1 cellular context compared by ENCODE assay signal in genomic region chr16:46689492-46690280, GRCh38.
A peak's percentile ranks its signal among the peaks of the same experiment; 100 is the strongest.
TF ChIP-seq lines count a peak whose summit lies in the region.

Gene ORC6 (plus strand): TSS chr16:46689659. CDS start chr16:46689706, 47 bp downstream.

TF ChIP-seq in K562, 482 proteins besides CTCF, POLR2A, EP300 and RAD21 (continued from another document and continues in another):
- TF ChIP-seq, protein P1, sequence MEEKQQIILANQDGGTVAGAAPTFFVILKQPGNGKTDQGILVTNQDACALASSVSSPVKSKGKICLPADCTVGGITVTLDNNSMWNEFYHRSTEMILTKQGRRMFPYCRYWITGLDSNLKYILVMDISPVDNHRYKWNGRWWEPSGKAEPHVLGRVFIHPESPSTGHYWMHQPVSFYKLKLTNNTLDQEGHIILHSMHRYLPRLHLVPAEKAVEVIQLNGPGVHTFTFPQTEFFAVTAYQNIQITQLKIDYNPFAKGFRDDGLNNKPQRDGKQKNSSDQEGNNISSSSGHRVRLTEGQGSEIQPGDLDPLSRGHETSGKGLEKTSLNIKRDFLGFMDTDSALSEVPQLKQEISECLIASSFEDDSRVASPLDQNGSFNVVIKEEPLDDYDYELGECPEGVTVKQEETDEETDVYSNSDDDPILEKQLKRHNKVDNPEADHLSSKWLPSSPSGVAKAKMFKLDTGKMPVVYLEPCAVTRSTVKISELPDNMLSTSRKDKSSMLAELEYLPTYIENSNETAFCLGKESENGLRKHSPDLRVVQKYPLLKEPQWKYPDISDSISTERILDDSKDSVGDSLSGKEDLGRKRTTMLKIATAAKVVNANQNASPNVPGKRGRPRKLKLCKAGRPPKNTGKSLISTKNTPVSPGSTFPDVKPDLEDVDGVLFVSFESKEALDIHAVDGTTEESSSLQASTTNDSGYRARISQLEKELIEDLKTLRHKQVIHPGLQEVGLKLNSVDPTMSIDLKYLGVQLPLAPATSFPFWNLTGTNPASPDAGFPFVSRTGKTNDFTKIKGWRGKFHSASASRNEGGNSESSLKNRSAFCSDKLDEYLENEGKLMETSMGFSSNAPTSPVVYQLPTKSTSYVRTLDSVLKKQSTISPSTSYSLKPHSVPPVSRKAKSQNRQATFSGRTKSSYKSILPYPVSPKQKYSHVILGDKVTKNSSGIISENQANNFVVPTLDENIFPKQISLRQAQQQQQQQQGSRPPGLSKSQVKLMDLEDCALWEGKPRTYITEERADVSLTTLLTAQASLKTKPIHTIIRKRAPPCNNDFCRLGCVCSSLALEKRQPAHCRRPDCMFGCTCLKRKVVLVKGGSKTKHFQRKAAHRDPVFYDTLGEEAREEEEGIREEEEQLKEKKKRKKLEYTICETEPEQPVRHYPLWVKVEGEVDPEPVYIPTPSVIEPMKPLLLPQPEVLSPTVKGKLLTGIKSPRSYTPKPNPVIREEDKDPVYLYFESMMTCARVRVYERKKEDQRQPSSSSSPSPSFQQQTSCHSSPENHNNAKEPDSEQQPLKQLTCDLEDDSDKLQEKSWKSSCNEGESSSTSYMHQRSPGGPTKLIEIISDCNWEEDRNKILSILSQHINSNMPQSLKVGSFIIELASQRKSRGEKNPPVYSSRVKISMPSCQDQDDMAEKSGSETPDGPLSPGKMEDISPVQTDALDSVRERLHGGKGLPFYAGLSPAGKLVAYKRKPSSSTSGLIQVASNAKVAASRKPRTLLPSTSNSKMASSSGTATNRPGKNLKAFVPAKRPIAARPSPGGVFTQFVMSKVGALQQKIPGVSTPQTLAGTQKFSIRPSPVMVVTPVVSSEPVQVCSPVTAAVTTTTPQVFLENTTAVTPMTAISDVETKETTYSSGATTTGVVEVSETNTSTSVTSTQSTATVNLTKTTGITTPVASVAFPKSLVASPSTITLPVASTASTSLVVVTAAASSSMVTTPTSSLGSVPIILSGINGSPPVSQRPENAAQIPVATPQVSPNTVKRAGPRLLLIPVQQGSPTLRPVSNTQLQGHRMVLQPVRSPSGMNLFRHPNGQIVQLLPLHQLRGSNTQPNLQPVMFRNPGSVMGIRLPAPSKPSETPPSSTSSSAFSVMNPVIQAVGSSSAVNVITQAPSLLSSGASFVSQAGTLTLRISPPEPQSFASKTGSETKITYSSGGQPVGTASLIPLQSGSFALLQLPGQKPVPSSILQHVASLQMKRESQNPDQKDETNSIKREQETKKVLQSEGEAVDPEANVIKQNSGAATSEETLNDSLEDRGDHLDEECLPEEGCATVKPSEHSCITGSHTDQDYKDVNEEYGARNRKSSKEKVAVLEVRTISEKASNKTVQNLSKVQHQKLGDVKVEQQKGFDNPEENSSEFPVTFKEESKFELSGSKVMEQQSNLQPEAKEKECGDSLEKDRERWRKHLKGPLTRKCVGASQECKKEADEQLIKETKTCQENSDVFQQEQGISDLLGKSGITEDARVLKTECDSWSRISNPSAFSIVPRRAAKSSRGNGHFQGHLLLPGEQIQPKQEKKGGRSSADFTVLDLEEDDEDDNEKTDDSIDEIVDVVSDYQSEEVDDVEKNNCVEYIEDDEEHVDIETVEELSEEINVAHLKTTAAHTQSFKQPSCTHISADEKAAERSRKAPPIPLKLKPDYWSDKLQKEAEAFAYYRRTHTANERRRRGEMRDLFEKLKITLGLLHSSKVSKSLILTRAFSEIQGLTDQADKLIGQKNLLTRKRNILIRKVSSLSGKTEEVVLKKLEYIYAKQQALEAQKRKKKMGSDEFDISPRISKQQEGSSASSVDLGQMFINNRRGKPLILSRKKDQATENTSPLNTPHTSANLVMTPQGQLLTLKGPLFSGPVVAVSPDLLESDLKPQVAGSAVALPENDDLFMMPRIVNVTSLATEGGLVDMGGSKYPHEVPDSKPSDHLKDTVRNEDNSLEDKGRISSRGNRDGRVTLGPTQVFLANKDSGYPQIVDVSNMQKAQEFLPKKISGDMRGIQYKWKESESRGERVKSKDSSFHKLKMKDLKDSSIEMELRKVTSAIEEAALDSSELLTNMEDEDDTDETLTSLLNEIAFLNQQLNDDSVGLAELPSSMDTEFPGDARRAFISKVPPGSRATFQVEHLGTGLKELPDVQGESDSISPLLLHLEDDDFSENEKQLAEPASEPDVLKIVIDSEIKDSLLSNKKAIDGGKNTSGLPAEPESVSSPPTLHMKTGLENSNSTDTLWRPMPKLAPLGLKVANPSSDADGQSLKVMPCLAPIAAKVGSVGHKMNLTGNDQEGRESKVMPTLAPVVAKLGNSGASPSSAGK (IDR thresholded peaks at IDR 0.05): peak; percentile 20; the same call in 1 of the 2 replicates
- no peak for TF ChIP-seq IRF2 (CRISPR knock-in tag; IDR thresholded peaks at IDR 0.05)
- no peak for TF ChIP-seq NCOA6 (IDR thresholded peaks at IDR 0.05)
- no peak; the same call in 1 of the 2 replicates for TF ChIP-seq VEZF1 (CRISPR knock-in tag; IDR thresholded peaks at IDR 0.05)
- no peak for TF ChIP-seq COPS2 (conservative IDR thresholded peaks at IDR 0.05)
- no peak for TF ChIP-seq NBN (IDR thresholded peaks at IDR 0.05; ENCODE audit: low read depth)
- TF ChIP-seq ARNT (IDR thresholded peaks at IDR 0.05): no peak
- TF ChIP-seq, protein P2, sequence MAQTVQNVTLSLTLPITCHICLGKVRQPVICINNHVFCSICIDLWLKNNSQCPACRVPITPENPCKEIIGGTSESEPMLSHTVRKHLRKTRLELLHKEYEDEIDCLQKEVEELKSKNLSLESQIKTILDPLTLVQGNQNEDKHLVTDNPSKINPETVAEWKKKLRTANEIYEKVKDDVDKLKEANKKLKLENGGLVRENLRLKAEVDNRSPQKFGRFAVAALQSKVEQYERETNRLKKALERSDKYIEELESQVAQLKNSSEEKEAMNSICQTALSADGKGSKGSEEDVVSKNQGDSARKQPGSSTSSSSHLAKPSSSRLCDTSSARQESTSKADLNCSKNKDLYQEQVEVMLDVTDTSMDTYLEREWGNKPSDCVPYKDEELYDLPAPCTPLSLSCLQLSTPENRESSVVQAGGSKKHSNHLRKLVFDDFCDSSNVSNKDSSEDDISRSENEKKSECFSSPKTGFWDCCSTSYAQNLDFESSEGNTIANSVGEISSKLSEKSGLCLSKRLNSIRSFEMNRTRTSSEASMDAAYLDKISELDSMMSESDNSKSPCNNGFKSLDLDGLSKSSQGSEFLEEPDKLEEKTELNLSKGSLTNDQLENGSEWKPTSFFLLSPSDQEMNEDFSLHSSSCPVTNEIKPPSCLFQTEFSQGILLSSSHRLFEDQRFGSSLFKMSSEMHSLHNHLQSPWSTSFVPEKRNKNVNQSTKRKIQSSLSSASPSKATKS (CRISPR knock-in tag; IDR thresholded peaks at IDR 0.05): no peak
- no peak for TF ChIP-seq ELK1 (CRISPR knock-in tag; IDR thresholded peaks at IDR 0.05)
- no peak for TF ChIP-seq FOXP1 (CRISPR knock-in tag; IDR thresholded peaks at IDR 0.05)
- TF ChIP-seq, protein P3, sequence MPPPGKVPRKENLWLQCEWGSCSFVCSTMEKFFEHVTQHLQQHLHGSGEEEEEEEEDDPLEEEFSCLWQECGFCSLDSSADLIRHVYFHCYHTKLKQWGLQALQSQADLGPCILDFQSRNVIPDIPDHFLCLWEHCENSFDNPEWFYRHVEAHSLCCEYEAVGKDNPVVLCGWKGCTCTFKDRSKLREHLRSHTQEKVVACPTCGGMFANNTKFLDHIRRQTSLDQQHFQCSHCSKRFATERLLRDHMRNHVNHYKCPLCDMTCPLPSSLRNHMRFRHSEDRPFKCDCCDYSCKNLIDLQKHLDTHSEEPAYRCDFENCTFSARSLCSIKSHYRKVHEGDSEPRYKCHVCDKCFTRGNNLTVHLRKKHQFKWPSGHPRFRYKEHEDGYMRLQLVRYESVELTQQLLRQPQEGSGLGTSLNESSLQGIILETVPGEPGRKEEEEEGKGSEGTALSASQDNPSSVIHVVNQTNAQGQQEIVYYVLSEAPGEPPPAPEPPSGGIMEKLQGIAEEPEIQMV (tag; conservative IDR thresholded peaks at IDR 0.05; ENCODE audit: low read depth): no peak
- TF ChIP-seq NFIC (IDR thresholded peaks at IDR 0.05): no peak
- TF ChIP-seq CREM (IDR thresholded peaks at IDR 0.05; ENCODE audit: low read depth): peak; percentile 22
- TF ChIP-seq MYBL2 (IDR thresholded peaks at IDR 0.05; ENCODE audit: low read depth): no peak
- no peak for TF ChIP-seq MYBL2 (CRISPR knock-in tag; IDR thresholded peaks at IDR 0.05; ENCODE audit: borderline replicate concordance)
- TF ChIP-seq, protein P4, sequence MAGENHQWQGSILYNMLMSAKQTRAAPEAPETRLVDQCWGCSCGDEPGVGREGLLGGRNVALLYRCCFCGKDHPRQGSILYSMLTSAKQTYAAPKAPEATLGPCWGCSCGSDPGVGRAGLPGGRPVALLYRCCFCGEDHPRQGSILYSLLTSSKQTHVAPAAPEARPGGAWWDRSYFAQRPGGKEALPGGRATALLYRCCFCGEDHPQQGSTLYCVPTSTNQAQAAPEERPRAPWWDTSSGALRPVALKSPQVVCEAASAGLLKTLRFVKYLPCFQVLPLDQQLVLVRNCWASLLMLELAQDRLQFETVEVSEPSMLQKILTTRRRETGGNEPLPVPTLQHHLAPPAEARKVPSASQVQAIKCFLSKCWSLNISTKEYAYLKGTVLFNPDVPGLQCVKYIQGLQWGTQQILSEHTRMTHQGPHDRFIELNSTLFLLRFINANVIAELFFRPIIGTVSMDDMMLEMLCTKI (IDR thresholded peaks at IDR 0.05; ENCODE audit: partially characterized antibody): no peak
- TF ChIP-seq SAFB (IDR thresholded peaks at IDR 0.05; ENCODE audit: borderline replicate concordance, low read depth, low read length): no peak
- TF ChIP-seq DDX20 (tag; IDR thresholded peaks at IDR 0.05; ENCODE audit: low read depth): no peak
- TF ChIP-seq ZBTB5 (IDR thresholded peaks at IDR 0.05): no peak
- no peak for TF ChIP-seq TBL1XR1 (IDR thresholded peaks at IDR 0.05; ENCODE audit: low read length in 2 of 2)
- TF ChIP-seq KLF16 (IDR thresholded peaks at IDR 0.05): no peak
- 0 out of 2 replicates have a peak, but pooled peaks have one; percentile 39 for TF ChIP-seq PML (IDR thresholded peaks at IDR 0.05; ENCODE audit: low read length)
- no peak for TF ChIP-seq ZNF224 (CRISPR knock-in tag; IDR thresholded peaks at IDR 0.05)
- no peak for TF ChIP-seq HDAC2 (IDR thresholded peaks at IDR 0.05)
- TF ChIP-seq ZNF232 (CRISPR knock-in tag; IDR thresholded peaks at IDR 0.05): peak; percentile 82; the same call in 1 of the 2 replicates
- peak; percentile 80 for TF ChIP-seq SUPT5H (IDR thresholded peaks at IDR 0.05)
- TF ChIP-seq TAF7 (tag; IDR thresholded peaks at IDR 0.05): no peak
- TF ChIP-seq CSDE1 (IDR thresholded peaks at IDR 0.05): no peak
- no peak for TF ChIP-seq ZNF165 (CRISPR knock-in tag; IDR thresholded peaks at IDR 0.05; ENCODE audit: borderline replicate concordance)
- no peak for TF ChIP-seq CREB3L1 (IDR thresholded peaks at IDR 0.05; ENCODE audit: borderline replicate concordance, low read depth)
- no peak for TF ChIP-seq ARID2 (IDR thresholded peaks at IDR 0.05)
- TF ChIP-seq ZNF740 (CRISPR knock-in tag; IDR thresholded peaks at IDR 0.05): no peak
- TF ChIP-seq ZNF740 (tag; IDR thresholded peaks at IDR 0.05): no peak
- no peak for TF ChIP-seq ZNF444 (CRISPR knock-in tag; IDR thresholded peaks at IDR 0.05)
- no peak for TF ChIP-seq ELF1 (tag; IDR thresholded peaks at IDR 0.05)
